ENCODE assay signal across 14 cellular contexts in genomic region chr17:74245145-74245817, GRCh38. TPM values are rescaled to one million over a fixed set of nuclear protein-coding genes. Genes with fewer than 3 reads are reported as not detected.
DNase-seq lines count a peak whose midpoint lies in the region; ATAC-seq and TF ChIP-seq lines count a peak whose summit lies in the region.
"Had no signal": no experiment of that assay in that cellular context is flagged by ENCODE, and none has a peak within 500 bp of the region (broad histone marks: within the 10 kb centered on the region; RNA-seq: fewer than 3 reads in every experiment).

No MANE protein-coding gene starts in this region.

- peak overlapping the region in 3 of 4 donors; percentile 14 to 49 (median 28) for H3K27ac ChIP-seq in gastroesophageal sphincter

- peak overlapping the region; percentile 48 for H3K27ac Mint-ChIP-seq in neural crest cell (ENCODE audit: unreplicated experiment)
- no peak overlapping the region for H3K27ac Mint-ChIP-seq in HFFc6
- H3K27ac Mint-ChIP-seq: B cell, naive B cell had no signal

- no peaks in the 10 kb centered on the region for H3K36me3 Mint-ChIP-seq in neural crest cell (ENCODE audit: low read depth)
- H3K36me3 Mint-ChIP-seq in HFFc6 (ENCODE audit: low read depth) = peaks cover 9% of the 10 kb centered on the region; the same call in 1 of the 2 replicates
- H3K36me3 Mint-ChIP-seq: naive B cell had no signal

- no peaks in the 10 kb centered on the region for H3K27me3 Mint-ChIP-seq in neural crest cell (ENCODE audit: low read depth)
- peaks cover 5% of the 10 kb centered on the region; the same call in 1 of the 2 replicates for H3K27me3 Mint-ChIP-seq in HFFc6 (ENCODE audit: insufficient read depth)
- H3K27me3 Mint-ChIP-seq: B cell, naive B cell had no signal

- H3K27me3 ChIP-seq in adipocyte (replicated peaks; ENCODE audit: control insufficient read depth, insufficient read depth, low read length) (peaks cover 28% of the 10 kb centered on the region), gastroesophageal sphincter (no peaks in the 10 kb centered on the region)

- peak overlapping the region; percentile 64 for H3K4me3 Mint-ChIP-seq in neural crest cell
- H3K4me3 Mint-ChIP-seq in HFFc6 = no peak overlapping the region
- H3K4me3 Mint-ChIP-seq: B cell, naive B cell had no signal

- H3K9me3 Mint-ChIP-seq in neural crest cell (no peaks in the 10 kb centered on the region), HFFc6 (peaks cover 25% of the 10 kb centered on the region)
- H3K9me3 Mint-ChIP-seq: naive B cell had no signal

- WGBS in gastroesophageal sphincter (ENCODE audit: low coverage in 1 of 2), 2 donors = 60% methylated on average over 1 of the region's 21 CpGs; no CpG with 5 or more reads in 1 of the 2 donors

- TF ChIP-seq EP300 in gastroesophageal sphincter (IDR thresholded peaks at IDR 0.05) = no peak

- intact Hi-C loops in left ventricle myocardium superior (cut with micrococcal nuclease) = no loop called here

- ATAC-seq in gastroesophageal sphincter = no peak
- no peak for ATAC-seq in omental fat pad (ENCODE audit: low FRiP score)
- no peak for ATAC-seq in left ventricle myocardium superior

- peaks cover 16% of the 10 kb centered on the region for H3K4me1 ChIP-seq in adipocyte (ENCODE audit: control insufficient read depth, insufficient read depth, low read length)
- peaks cover 0 to 44% (median 6%) of the 10 kb centered on the region in 3 donors for H3K4me1 ChIP-seq in gastroesophageal sphincter

- TF ChIP-seq CTCF in gastroesophageal sphincter (IDR thresholded peaks at IDR 0.05) = no peak
- no peak for TF ChIP-seq CTCF in neural crest cell (conservative IDR thresholded peaks at IDR 0.05)
- no peak for TF ChIP-seq CTCF in omental fat pad (IDR thresholded peaks at IDR 0.05)
- no peak for TF ChIP-seq CTCF in HFFc6 (IDR thresholded peaks at IDR 0.05)

- H3K4me3 ChIP-seq in adipocyte (ENCODE audit: low read length) = no peak overlapping the region
- no peak overlapping the region for H3K4me3 ChIP-seq in gastroesophageal sphincter

- no peak for TF ChIP-seq POLR2A in gastroesophageal sphincter (IDR thresholded peaks at IDR 0.05)

- H3K9me3 ChIP-seq in adipocyte (ENCODE audit: control insufficient read depth, low read length) = no peaks in the 10 kb centered on the region
- no peaks in the 10 kb centered on the region for H3K9me3 ChIP-seq in gastroesophageal sphincter

- H3K4me1 Mint-ChIP-seq in neural crest cell = peaks cover 37% of the 10 kb centered on the region
- H3K4me1 Mint-ChIP-seq in HFFc6 (ENCODE audit: low read depth) = no peaks in the 10 kb centered on the region
- H3K4me1 Mint-ChIP-seq: B cell, naive B cell had no signal

- DNase-seq in ELF-1 (ENCODE audit: low read depth, low spot score) (peak; percentile 78), adipocyte (ENCODE audit: low read depth) (peak; percentile 15), neural crest cell (ENCODE audit: low read depth, low spot score) (peak; percentile 60), omental fat pad (ENCODE audit: low spot score) (no peak), COLO668 (lab: John Stamatoyannopoulos, UW; ENCODE audit: unreplicated experiment) (no peak), left ventricle myocardium superior (no peak), HFFc6 (no peak)
- DNase-seq: naive B cell; NCI-H446; stimulated activated CD8-positive, alpha-beta memory T cell treated with anti-CD3 and anti-CD28 coated beads, Interleukin-4, amount 100 ng/mL, for 48 hours had no signal

- H3K36me3 ChIP-seq in adipocyte (ENCODE audit: control insufficient read depth, insufficient read depth, low read length, severe bottlenecking) (no peaks in the 10 kb centered on the region), gastroesophageal sphincter (peaks cover 0 to 28% of the 10 kb centered on the region in 2 donors)

- no peak overlapping the region for H3K9ac ChIP-seq in adipocyte (ENCODE audit: low read length)

RNA-seq across cellular contexts. Expression of gene DNAI2, which starts 28.8 kb away (rescaled TPM):
- not detected for total RNA-seq in gastroesophageal sphincter
- total RNA-seq in neural crest cell = not detected in 2 replicates
- total RNA-seq in omental fat pad = not detected
- not detected for total RNA-seq in left ventricle myocardium superior
- not detected for total RNA-seq in HFFc6 (2021; fragmentation: NEBNext Ultra II Directional; extraction: Animal tissue kit (Norgen Biotek cat#: 25700))
- total RNA-seq: B cell, Daoy, RPMI7951 had no signal

RNA-seq across cellular contexts. Expression of gene TTYH2, which starts 31.9 kb away (rescaled TPM):
- total RNA-seq in gastroesophageal sphincter (1 to 10 TPM; 5.5 to 7.7 (median 6.3) TPM), neural crest cell (2.4 and 3.0 TPM in 2 replicates), omental fat pad (1 to 10 TPM; 5.9 to 9.0 (median 7.9) TPM), left ventricle myocardium superior (42.6 TPM)
- total RNA-seq in HFFc6 (2021; fragmentation: NEBNext Ultra II Directional; extraction: Animal tissue kit (Norgen Biotek cat#: 25700)) = 1 to 10 TPM; 1.2 to 2.7 (median 1.9) TPM

RNA-seq across cellular contexts. Expression of gene RPL38, which starts 41.8 kb away (rescaled TPM):
- total RNA-seq in gastroesophageal sphincter (100 to 1,000 TPM; 407 to 628 (median 526) TPM), neural crest cell (967 and 1,042 TPM in 2 replicates), omental fat pad (100 to 1,000 TPM; 333 to 392 (median 362) TPM), left ventricle myocardium superior (724 TPM)
- total RNA-seq in HFFc6 (2021; fragmentation: NEBNext Ultra II Directional; extraction: Animal tissue kit (Norgen Biotek cat#: 25700)) = 100 to 1,000 TPM; 660 to 867 (median 812) TPM

Comparison
In these comparisons a context has a peak if more than half of its experiments do, and no peak if none do; other contexts are left out.
1. DNase-seq: peak in ELF-1 (single experiment), adipocyte (single experiment) and neural crest cell (single experiment); none in omental fat pad (single experiment), COLO668 (single experiment), left ventricle myocardium superior (single experiment) and HFFc6 (single experiment).